In the genomic region with DNA sequence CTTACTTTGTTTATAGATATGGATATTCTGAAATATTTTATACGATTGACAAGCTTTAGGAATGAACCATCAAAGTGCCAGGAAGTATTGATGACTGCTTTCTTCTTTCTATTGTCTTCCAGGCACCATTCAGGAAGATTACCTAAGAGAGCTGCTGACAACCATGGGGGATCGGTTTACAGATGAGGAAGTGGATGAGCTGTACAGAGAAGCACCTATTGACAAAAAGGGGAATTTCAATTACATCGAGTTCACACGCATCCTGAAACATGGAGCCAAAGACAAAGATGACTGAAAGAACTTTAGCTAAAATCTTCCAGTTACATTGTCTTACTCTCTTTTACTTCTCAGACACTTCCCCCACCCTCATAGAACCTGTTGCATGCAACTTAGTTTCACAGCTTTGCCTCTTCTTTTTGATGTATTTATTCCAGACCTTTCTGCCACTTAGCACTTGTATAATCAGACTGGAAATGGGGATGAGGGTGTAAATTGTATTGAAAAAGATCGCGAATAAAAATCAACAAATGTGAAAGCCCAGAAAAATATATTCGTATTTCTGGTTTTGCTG, we compare ENCODE assay signal across 8 cellular contexts. TPM values are rescaled to one million over a fixed set of nuclear protein-coding genes. Genes with fewer than 3 reads are reported as not detected.
DNase-seq lines count a peak whose midpoint lies in the region; ATAC-seq, FAIRE-seq and TF ChIP-seq lines count a peak whose summit lies in the region.
"Not testable (repeated sequence)": the region's sequence is repeated elsewhere in the genome, so short reads cannot be mapped to it uniquely, and the experiment has no call there.

No MANE protein-coding gene starts in this region.

- not testable (repeated sequence) for TF ChIP-seq CTCF in CD14-positive monocyte (IDR thresholded peaks at IDR 0.05); Panc1 (IDR thresholded peaks at IDR 0.05); neural crest cell (conservative IDR thresholded peaks at IDR 0.05)

- H3K4me3 Mint-ChIP-seq in CD14-positive monocyte, neural crest cell: not testable (repeated sequence)
- peak overlapping the region in 1 of 2 donors; percentile 18 for H3K4me3 Mint-ChIP-seq in activated T-cell treated with anti-CD3 and anti-CD28 coated beads, Interleukin-2, amount 50 U/mL, for 72 hours

- not testable (repeated sequence) for H3K4me3 ChIP-seq in Panc1 (ENCODE audit: low read depth in 2 of 2, low read length in 2 of 2)

- peaks cover 46 to 50% of the 10 kb centered on the region in 2 donors for H3K36me3 Mint-ChIP-seq in CD14-positive monocyte
- H3K36me3 Mint-ChIP-seq in activated T-cell treated with anti-CD3 and anti-CD28 coated beads, Interleukin-2, amount 50 U/mL, for 72 hours (ENCODE audit: insufficient read depth in 2 of 2): peaks cover 4 to 20% of the 10 kb centered on the region in 2 donors
- H3K36me3 Mint-ChIP-seq in neural crest cell (ENCODE audit: low read depth): not testable (repeated sequence)

- in situ Hi-C loops in Panc1 (cut with HindIII; ENCODE audit: low pct_unique_long_range_greater_than_20kb, low sequenced_read_pairs): not testable (repeated sequence)

- not testable (repeated sequence) for H3K27me3 Mint-ChIP-seq in CD14-positive monocyte (ENCODE audit: low read depth in 3 of 3); activated T-cell treated with anti-CD3 and anti-CD28 coated beads, Interleukin-2, amount 50 U/mL, for 72 hours (ENCODE audit: low read depth); neural crest cell (ENCODE audit: low read depth)

- peak overlapping the region; percentile 0 to 87 (median 41) for H3K27ac Mint-ChIP-seq in CD14-positive monocyte
- peak overlapping the region; percentile 73 for H3K27ac Mint-ChIP-seq in activated T-cell treated with anti-CD3 and anti-CD28 coated beads, Interleukin-2, amount 50 U/mL, for 72 hours
- peak overlapping the region; percentile 78 for H3K27ac Mint-ChIP-seq in neural crest cell (ENCODE audit: unreplicated experiment)

- POLR2A ChIA-PET in Panc1 (lab: Charles Lee): interaction anchor here (0.6 kb wide), 1 partner anchor 174 kb away, joined by 3 read pairs; no protein-coding TSS in a partner anchor

- CTCF ChIA-PET in Panc1 (lab: Charles Lee): not testable (repeated sequence)

- ATAC-seq in HG02610 (IDR thresholded peaks at IDR 0.05; ENCODE audit: unreplicated experiment): peak; percentile 63
- ATAC-seq in Panc1: not testable (repeated sequence)
- ATAC-seq in activated T-cell treated with anti-CD3 and anti-CD28 coated beads, Interleukin-2, amount 50 U/mL, for 72 hours (replicated peaks in 1 of 2): peak in 1 of 2 donors; percentile 51

- BruUV-seq in Panc1 (replicated peaks; lab: Mats Ljungman, UMichigan): TSS peak; percentile 81

- not testable (repeated sequence) for H3K9me3 ChIP-seq in Panc1 (ENCODE audit: control insufficient read depth, insufficient read depth, low read depth, low read length)

- peaks cover 31% of the 10 kb centered on the region for H3K4me1 Mint-ChIP-seq in CD14-positive monocyte
- peaks cover 24% of the 10 kb centered on the region for H3K4me1 Mint-ChIP-seq in activated T-cell treated with anti-CD3 and anti-CD28 coated beads, Interleukin-2, amount 50 U/mL, for 72 hours (ENCODE audit: low read depth)
- peaks cover 11% of the 10 kb centered on the region for H3K4me1 Mint-ChIP-seq in neural crest cell

- not testable (repeated sequence) for DNase-seq in CD14-positive monocyte (ENCODE audit: low spot score); GM12892 (ENCODE audit: insufficient read length); Panc1 (ENCODE audit: low read depth, low spot score); activated T-cell treated with anti-CD3 and anti-CD28 coated beads, Interleukin-2, amount 50 U/mL, for 72 hours; neural crest cell (ENCODE audit: low read depth, low spot score)
- DNase-seq in MV-4-11 (lab: John Stamatoyannopoulos, UW): peak; percentile 51
- peak; percentile 71 for DNase-seq in dermis blood vessel endothelial cell

- intact Hi-C loops in CD14-positive monocyte (cut with micrococcal nuclease): loop anchor here in 1 of 2 donors (5.0 to 10.0 kb wide), 2 partner anchors 390 to 597 kb away; no protein-coding TSS in a partner anchor
- intact Hi-C loops in Panc1 (cut with micrococcal nuclease; ENCODE audit: unreplicated experiment): not testable (repeated sequence)

- not testable (repeated sequence) for H3K9me3 Mint-ChIP-seq in CD14-positive monocyte; activated T-cell treated with anti-CD3 and anti-CD28 coated beads, Interleukin-2, amount 50 U/mL, for 72 hours; neural crest cell

- H3K36me3 ChIP-seq in Panc1 (ENCODE audit: control insufficient read depth, insufficient read depth, low read length): peaks cover 34% of the 10 kb centered on the region

- H3K27me3 ChIP-seq in Panc1 (ENCODE audit: control insufficient read depth, insufficient read depth, low read length): not testable (repeated sequence)

- H3K27ac ChIP-seq in Panc1 (ENCODE audit: low read length): 0 out of 2 replicates have a peak overlapping the region, but pooled peaks have one; percentile 24

- FAIRE-seq in GM12892 (lab: Jason Lieb, UNC): peak; percentile 88

- peaks cover 37% of the 10 kb centered on the region for H3K4me1 ChIP-seq in Panc1 (ENCODE audit: control insufficient read depth, insufficient read depth, low read length)

- not testable (repeated sequence) for TF ChIP-seq POLR2A in GM12892 (IDR thresholded peaks at IDR 0.05; ENCODE audit: low read depth, low read length)

RNA-seq across cellular contexts. Expression of gene MYL12B, which starts 15.8 kb away (rescaled TPM):
- 100 to 1,000 TPM; 727 to 814 TPM for polyA plus RNA-seq in CD14-positive monocyte
- polyA plus RNA-seq in GM12892 (2012; ENCODE audit: missing spikeins): 388 TPM
- total RNA-seq in Panc1 (2021; ENCODE audit: unreplicated experiment) (420 TPM), dermis blood vessel endothelial cell (607 and 828 TPM in 2 replicates), neural crest cell (89.6 and 95.1 TPM in 2 replicates)
- 368 TPM for polyA plus RNA-seq in Panc1 (2012; ENCODE audit: insufficient read length)
- total RNA-seq in activated T-cell treated with anti-CD3 and anti-CD28 coated beads, Interleukin-2, amount 50 U/mL, for 72 hours: 100 to 1,000 TPM; 235 to 276 TPM

RNA-seq across cellular contexts. Expression of gene MYL12A, which starts 30.1 kb away (rescaled TPM):
- 1,000 to 10,000 TPM; 1,139 to 1,360 TPM for polyA plus RNA-seq in CD14-positive monocyte
- polyA plus RNA-seq in GM12892 (2012; ENCODE audit: missing spikeins): 532 TPM
- total RNA-seq in Panc1 (2021; ENCODE audit: unreplicated experiment) (489 TPM), dermis blood vessel endothelial cell (781 and 1,396 TPM in 2 replicates), neural crest cell (165 TPM in 2 replicates)
- polyA plus RNA-seq in Panc1 (2012; ENCODE audit: insufficient read length): 606 TPM
- 100 to 1,000 TPM; 425 to 483 TPM for total RNA-seq in activated T-cell treated with anti-CD3 and anti-CD28 coated beads, Interleukin-2, amount 50 U/mL, for 72 hours

RNA-seq across cellular contexts. Expression of gene MYOM1, which starts 58.0 kb away (rescaled TPM):
- under 1 TPM; 0.05 to 0.22 TPM for polyA plus RNA-seq in CD14-positive monocyte
- 1.4 TPM for polyA plus RNA-seq in GM12892 (2012; ENCODE audit: missing spikeins)
- total RNA-seq in Panc1 (2021; ENCODE audit: unreplicated experiment) (0.92 TPM), dermis blood vessel endothelial cell (2.2 and 2.7 TPM in 2 replicates), neural crest cell (0.89 and 1.4 TPM in 2 replicates)
- 1.7 TPM for polyA plus RNA-seq in Panc1 (2012; ENCODE audit: insufficient read length)
- 1 to 10 TPM in 1 of 2 donors, under 1 TPM in 1; 0.39 to 1.1 TPM for total RNA-seq in activated T-cell treated with anti-CD3 and anti-CD28 coated beads, Interleukin-2, amount 50 U/mL, for 72 hours
